In the genomic region with DNA sequence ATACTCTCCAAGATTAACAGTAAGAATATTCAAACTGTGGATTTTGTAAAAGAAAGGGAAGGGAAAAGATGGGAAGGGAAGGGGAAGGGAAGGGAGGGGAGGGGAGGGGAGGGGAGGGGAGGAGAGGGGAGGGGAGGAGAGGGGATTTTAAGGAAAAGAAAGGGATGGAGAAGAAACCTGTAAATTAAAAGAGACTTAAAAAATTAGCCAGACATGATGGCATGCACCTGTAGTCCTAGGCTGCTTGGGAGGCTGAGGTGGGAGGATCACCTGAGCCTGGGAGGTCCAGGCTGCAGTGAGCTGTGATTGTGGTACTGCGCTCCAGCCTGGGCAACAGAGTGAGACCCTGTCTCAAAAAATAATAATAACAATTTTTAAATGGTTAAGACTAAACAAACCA, we compare ENCODE assay signal across 27 cellular contexts.
"Had no signal": no experiment of that assay in that cellular context is flagged by ENCODE, and none has a peak within 500 bp of the region (broad histone marks: within the 10 kb centered on the region; RNA-seq: fewer than 3 reads in every experiment).

No MANE protein-coding gene starts in this region.

- H3K4me3 ChIP-seq: colonic mucosa, coronary artery, dorsolateral prefrontal cortex, esophagus muscularis mucosa, esophagus squamous epithelium, gastrocnemius medialis, gastroesophageal sphincter, heart left ventricle, heart right ventricle had no signal

- DNase-seq: colonic mucosa; cortex of kidney; dermis blood vessel endothelial cell; dorsolateral prefrontal cortex; effector CD4-positive, alpha-beta T cell; effector CD8-positive, alpha-beta T cell; effector memory CD4-positive, alpha-beta T cell; effector memory CD8-positive, alpha-beta T cell; endodermal cell; erythroblast; esophagus squamous epithelium; foreskin fibroblast; foreskin keratinocyte; foreskin melanocyte; gastrocnemius medialis; glutamatergic neuron; head of caudate nucleus; heart left ventricle; heart right ventricle had no signal

- H3K4me3 Mint-ChIP-seq: dendritic cell treated with granulocyte-macrophage colony-stimulating factor and Interleukin-4, amounts not matched to agents 40 ng/mL and 50 ng/mL, for 4 days; effector memory CD8-positive, alpha-beta T cell; endodermal cell had no signal

- FAIRE-seq: endothelial cell of umbilical vein, frontal cortex had no signal

- H3K4me1 Mint-ChIP-seq: endodermal cell had no signal

- H3K9me3 Mint-ChIP-seq: dendritic cell treated with granulocyte-macrophage colony-stimulating factor and Interleukin-4, amounts not matched to agents 40 ng/mL and 50 ng/mL, for 4 days; effector memory CD8-positive, alpha-beta T cell; endodermal cell had no signal

- H3K27me3 ChIP-seq: colonic mucosa, dorsolateral prefrontal cortex, esophagus muscularis mucosa, esophagus squamous epithelium, foreskin keratinocyte, gastrocnemius medialis, gastroesophageal sphincter, heart left ventricle, heart right ventricle had no signal

- H3K27ac Mint-ChIP-seq: dendritic cell treated with granulocyte-macrophage colony-stimulating factor and Interleukin-4, amounts not matched to agents 40 ng/mL and 50 ng/mL, for 4 days; effector memory CD8-positive, alpha-beta T cell; endodermal cell had no signal

- H3K36me3 ChIP-seq: colonic mucosa, esophagus muscularis mucosa, esophagus squamous epithelium, gastrocnemius medialis, gastroesophageal sphincter, heart left ventricle, heart right ventricle had no signal

- H3K27me3 Mint-ChIP-seq: dendritic cell treated with granulocyte-macrophage colony-stimulating factor and Interleukin-4, amounts not matched to agents 40 ng/mL and 50 ng/mL, for 4 days had no signal

- H3K27ac ChIP-seq: colonic mucosa, coronary artery, dorsolateral prefrontal cortex, epithelial cell of prostate, esophagus muscularis mucosa, esophagus squamous epithelium, foreskin keratinocyte, gastrocnemius medialis, gastroesophageal sphincter, heart left ventricle, heart right ventricle had no signal

- H3K4me1 ChIP-seq: colonic mucosa, esophagus muscularis mucosa, esophagus squamous epithelium, gastrocnemius medialis had no signal

- ATAC-seq: effector memory CD8-positive, alpha-beta T cell; esophagus mucosa; foreskin keratinocyte; gastrocnemius medialis; gastroesophageal sphincter; heart left ventricle; heart right ventricle had no signal

- H3K9me3 ChIP-seq: colonic mucosa, esophagus squamous epithelium, gastrocnemius medialis, gastroesophageal sphincter, heart left ventricle, heart right ventricle had no signal
